In the genomic region with DNA sequence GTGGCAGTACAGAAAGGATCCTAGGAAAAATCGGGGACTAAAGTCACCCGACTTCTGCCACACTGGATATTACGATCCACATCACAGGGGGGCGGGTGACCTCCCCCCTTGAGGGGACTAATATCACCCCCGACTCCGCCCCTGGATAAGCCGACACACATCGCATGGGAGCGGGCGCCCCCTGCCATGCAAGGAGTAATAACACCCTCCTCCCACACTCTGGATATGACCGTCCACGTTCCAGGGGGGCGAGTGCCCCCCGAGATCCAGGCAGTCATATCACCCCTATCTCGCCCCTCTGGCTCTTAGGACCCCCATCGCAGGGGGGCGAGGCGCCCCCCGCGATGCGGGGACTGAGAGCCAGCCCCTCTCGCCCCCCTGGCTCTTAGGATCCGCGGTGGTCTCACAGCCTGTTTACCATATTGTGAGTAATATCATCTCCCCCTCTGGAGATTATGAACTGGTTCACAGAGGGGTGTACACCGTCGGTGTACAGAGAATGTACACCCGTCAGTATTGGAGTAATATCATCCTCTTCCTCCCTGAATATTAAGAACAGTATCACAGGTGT, we compare ENCODE assay signal across 8 cellular contexts.
DNase-seq lines count a peak whose midpoint lies in the region; ATAC-seq and TF ChIP-seq lines count a peak whose summit lies in the region.

No MANE protein-coding gene starts in this region.

- no peak overlapping the region for H3K9ac ChIP-seq in OCI-LY1 (ENCODE audit: low read length)

- in situ Hi-C loops in gastrocnemius medialis (cut with MboI; ENCODE audit: low sequenced_read_pairs in 4 of 4): no loop called here

- no peaks in the 10 kb centered on the region for H3K27me3 ChIP-seq in GM06990 (replicated peaks; ENCODE audit: control insufficient read depth, insufficient read depth, low read length)
- H3K27me3 ChIP-seq in OCI-LY1 (ENCODE audit: insufficient read depth, low read length): no peaks in the 10 kb centered on the region
- H3K27me3 ChIP-seq in gastrocnemius medialis: no peaks in the 10 kb centered on the region

- no peak overlapping the region for H3K4me3 ChIP-seq in GM06990 (replicated peaks; ENCODE audit: low read depth, low read length)
- H3K4me3 ChIP-seq in OCI-LY1 (ENCODE audit: low read depth, low read length, poor library complexity, severe bottlenecking): no peak overlapping the region
- H3K4me3 ChIP-seq in gastrocnemius medialis: no peak overlapping the region

- H3K36me3 Mint-ChIP-seq in osteocyte (ENCODE audit: unreplicated experiment): no peaks in the 10 kb centered on the region

- DNase-seq in GM06990 (ENCODE audit: extremely low read depth, insufficient read length) (peak; percentile 20), osteocyte (ENCODE audit: extremely low spot score, unreplicated experiment) (no peak), gastrocnemius medialis (no peak), NCI-H1105 (lab: John Stamatoyannopoulos, UW) (no peak), OCI-M2 (lab: John Stamatoyannopoulos, UW; ENCODE audit: unreplicated experiment) (no peak)
- peak; percentile 3 for DNase-seq in effector CD8-positive, alpha-beta T cell (lab: John Stamatoyannopoulos, UW)

- H3K79me2 ChIP-seq in OCI-LY1 (ENCODE audit: insufficient read depth, low read length): no peaks in the 10 kb centered on the region

- H3K9me3 Mint-ChIP-seq in osteocyte (ENCODE audit: unreplicated experiment): no peaks in the 10 kb centered on the region

- peak; percentile 51 for TF ChIP-seq CTCF in GM06990 (IDR thresholded peaks at IDR 0.05; ENCODE audit: insufficient read depth, low read length, poor library complexity, severe bottlenecking)
- peak; percentile 52 for TF ChIP-seq CTCF in OCI-LY1 (IDR thresholded peaks at IDR 0.05; ENCODE audit: low read length)
- peak; percentile 26 for TF ChIP-seq CTCF in osteocyte (IDR thresholded peaks at IDR 0.05)
- no peak for TF ChIP-seq CTCF in gastrocnemius medialis (IDR thresholded peaks at IDR 0.05 in 4 of 5, conservative IDR thresholded peaks at IDR 0.05 in 1 of 5)

- peaks cover 4% of the 10 kb centered on the region for H3K27me3 Mint-ChIP-seq in osteocyte (ENCODE audit: unreplicated experiment)

- no peaks in the 10 kb centered on the region for H3F3A ChIP-seq in OCI-LY1 (ENCODE audit: insufficient read depth, low read length)

- H3K27ac Mint-ChIP-seq in osteocyte (ENCODE audit: unreplicated experiment): no peak overlapping the region

- H3K27ac ChIP-seq in OCI-LY1 (ENCODE audit: low read depth, low read length, poor library complexity, severe bottlenecking) (no peak overlapping the region), gastrocnemius medialis (no peak overlapping the region)

- no peaks in the 10 kb centered on the region for H4K20me1 ChIP-seq in OCI-LY1 (ENCODE audit: insufficient read depth, low read length)

- H2AFZ ChIP-seq in OCI-LY1 (ENCODE audit: low read length): no peak overlapping the region

- H3K4me3 Mint-ChIP-seq in osteocyte (ENCODE audit: unreplicated experiment): no peak overlapping the region

- intact Hi-C loops in gastrocnemius medialis (cut with DNase I; ENCODE audit: low total_unique reads): no loop called here

- H3K4me1 Mint-ChIP-seq in osteocyte (ENCODE audit: unreplicated experiment): no peaks in the 10 kb centered on the region

- ATAC-seq in gastrocnemius medialis (no peak), HG02763 (IDR thresholded peaks at IDR 0.05; ENCODE audit: unreplicated experiment) (no peak)

- no peaks in the 10 kb centered on the region for H3K9me2 ChIP-seq in OCI-LY1 (ENCODE audit: low read depth, low read length)

- H3K36me3 ChIP-seq in GM06990 (ENCODE audit: control insufficient read depth, insufficient read depth, low read length) (no peaks in the 10 kb centered on the region), OCI-LY1 (ENCODE audit: insufficient read depth, low read length) (no peaks in the 10 kb centered on the region), gastrocnemius medialis (no peaks in the 10 kb centered on the region)

- H3K4me1 ChIP-seq in OCI-LY1 (ENCODE audit: insufficient read depth, low read length, severe bottlenecking) (no peaks in the 10 kb centered on the region), gastrocnemius medialis (no peaks in the 10 kb centered on the region)

- no peak for TF ChIP-seq POLR2A in gastrocnemius medialis (IDR thresholded peaks at IDR 0.05)

- no peak overlapping the region for H3K4me2 ChIP-seq in OCI-LY1 (ENCODE audit: low read length)

- H3K9me3 ChIP-seq in OCI-LY1 (ENCODE audit: low read length) (no peaks in the 10 kb centered on the region), gastrocnemius medialis (no peaks in the 10 kb centered on the region)

Comparison
In these comparisons a context has a peak if more than half of its experiments do, and no peak if none do; other contexts are left out.
1. DNase-seq: peak in GM06990 (single experiment) and effector CD8-positive, alpha-beta T cell (single experiment); none in osteocyte (single experiment), gastrocnemius medialis (0 of 2), NCI-H1105 (single experiment) and OCI-M2 (single experiment).
2. CTCF ChIP-seq: peak in GM06990 (single experiment), OCI-LY1 (single experiment) and osteocyte (single experiment); none in gastrocnemius medialis (0 of 5).